10 cellular contexts compared by ENCODE assay signal in genomic region chr2:205696541-205697441, GRCh38. TPM values are rescaled to one million over a fixed set of nuclear protein-coding genes. Genes with fewer than 3 reads are reported as not detected.
DNase-seq lines count a peak whose midpoint lies in the region; ATAC-seq and TF ChIP-seq lines count a peak whose summit lies in the region.
"Had no signal": no experiment of that assay in that cellular context is flagged by ENCODE, and none has a peak within 500 bp of the region (broad histone marks: within the 10 kb centered on the region; RNA-seq: fewer than 3 reads in every experiment).

No MANE protein-coding gene starts in this region.

- no peaks in the 10 kb centered on the region for H3K79me2 ChIP-seq in neural cell (replicated peaks; ENCODE audit: insufficient read depth, low read length)

- no peak overlapping the region for H3K9ac ChIP-seq in neural cell (ENCODE audit: low read length)

- no peaks in the 10 kb centered on the region for H3K36me3 Mint-ChIP-seq in activated T-cell treated with anti-CD3 and anti-CD28 coated beads, Interleukin-2, amount 50 U/mL, for 4 hours (ENCODE audit: insufficient read depth)

- H3K9me3 ChIP-seq in neural cell (ENCODE audit: low read length), result no peaks in the 10 kb centered on the region

- H3K27ac ChIP-seq in neural cell (ENCODE audit: low read length), result no peak overlapping the region

- no peak overlapping the region for H3K4me2 ChIP-seq in neural cell (ENCODE audit: low read length)

- H3K4me1 Mint-ChIP-seq in activated T-cell treated with anti-CD3 and anti-CD28 coated beads, Interleukin-2, amount 50 U/mL, for 4 hours (ENCODE audit: low read depth), result peaks cover 4% of the 10 kb centered on the region

- no peaks in the 10 kb centered on the region for H3F3A ChIP-seq in neural cell (ENCODE audit: insufficient read depth, low read length, poor library complexity, severe bottlenecking)

- H3K36me3 ChIP-seq in neural cell (ENCODE audit: insufficient read depth, low read length), result peaks cover 9% of the 10 kb centered on the region

- TF ChIP-seq RAD21 in neural cell (conservative IDR thresholded peaks at IDR 0.05), result peak; percentile 41

- H3K27me3 ChIP-seq in neural cell (ENCODE audit: insufficient read depth, low read depth, low read length), result no peaks in the 10 kb centered on the region

- H3K9me3 Mint-ChIP-seq in activated T-cell treated with anti-CD3 and anti-CD28 coated beads, Interleukin-2, amount 50 U/mL, for 4 hours, result no peaks in the 10 kb centered on the region
- H3K9me3 Mint-ChIP-seq: effector memory CD8-positive, alpha-beta T cell had no signal

- TF ChIP-seq CTCF in AG09319 (IDR thresholded peaks at IDR 0.05; ENCODE audit: low read depth, low read length), result peak; percentile 29
- peak; percentile 24 for TF ChIP-seq CTCF in fibroblast of pulmonary artery (IDR thresholded peaks at IDR 0.05; ENCODE audit: low read length, missing control alignments)
- TF ChIP-seq CTCF in neural cell (IDR thresholded peaks at IDR 0.05; ENCODE audit: poor library complexity, severe bottlenecking), result no peak

- H4K20me1 ChIP-seq in neural cell (ENCODE audit: insufficient read depth), result no peaks in the 10 kb centered on the region

- no peak overlapping the region for H3K4me3 ChIP-seq in fibroblast of pulmonary artery (replicated peaks; ENCODE audit: low read depth, low read length)
- H3K4me3 ChIP-seq in neural cell (ENCODE audit: low read length), result no peak overlapping the region

- H3K4me3 Mint-ChIP-seq in activated T-cell treated with anti-CD3 and anti-CD28 coated beads, Interleukin-2, amount 50 U/mL, for 4 hours, result no peak overlapping the region
- H3K4me3 Mint-ChIP-seq: effector memory CD8-positive, alpha-beta T cell had no signal

- no peak for TF ChIP-seq EP300 in neural cell (conservative IDR thresholded peaks at IDR 0.05; ENCODE audit: poor library complexity, severe bottlenecking)

- DNase-seq in AG09319 (ENCODE audit: extremely low read depth, low read depth) (no peak), NCI-H69 (lab: John Stamatoyannopoulos, UW) (peak; percentile 8), fibroblast of pulmonary artery (ENCODE audit: low read depth) (peak; percentile 39), SKM-1 (lab: John Stamatoyannopoulos, UW; ENCODE audit: unreplicated experiment) (no peak)
- no peak for DNase-seq in activated T-cell treated with anti-CD3 and anti-CD28 coated beads, Interleukin-2, amount 50 U/mL, for 4 hours
- DNase-seq: activated CD8-positive, alpha-beta memory T cell treated with anti-CD3 and anti-CD28 coated beads, Interleukin-2, amount 50 U/mL, for 4 hours; effector memory CD8-positive, alpha-beta T cell had no signal

- no peak for ATAC-seq in GM19395 (IDR thresholded peaks at IDR 0.05; ENCODE audit: unreplicated experiment)
- ATAC-seq in HG03175 (IDR thresholded peaks at IDR 0.05; ENCODE audit: unreplicated experiment), result no peak
- no peak for ATAC-seq in activated T-cell treated with anti-CD3 and anti-CD28 coated beads, Interleukin-2, amount 50 U/mL, for 4 hours
- ATAC-seq: effector memory CD8-positive, alpha-beta T cell had no signal

- no peak overlapping the region for H2AFZ ChIP-seq in neural cell (ENCODE audit: low read depth, low read length)

- H3K27me3 Mint-ChIP-seq in activated T-cell treated with anti-CD3 and anti-CD28 coated beads, Interleukin-2, amount 50 U/mL, for 4 hours (ENCODE audit: low read depth), result peaks cover 8% of the 10 kb centered on the region

- H3K9me2 ChIP-seq in neural cell (ENCODE audit: insufficient read depth, low read length), result no peaks in the 10 kb centered on the region

TF ChIP-seq in neural cell, 6 proteins besides CTCF, POLR2A, EP300 and RAD21:
- TF ChIP-seq EZH2 (IDR thresholded peaks at IDR 0.05; ENCODE audit: borderline replicate concordance, insufficient read depth, low read length, poor library complexity, severe bottlenecking) (no peak), SMC3 (conservative IDR thresholded peaks at IDR 0.05; ENCODE audit: poor library complexity) (peak; percentile 26)

RNA-seq across cellular contexts. Expression of gene NRP2, which starts 14.5 kb away (rescaled TPM):
- polyA plus RNA-seq in neural cell, result 28.2 and 30.2 TPM in 2 replicates
- polyA minus RNA-seq in neural cell, result 64.0 and 73.7 TPM in 2 replicates
- 1 to 10 TPM; 1.6 to 3.2 (median 1.6) TPM for total RNA-seq in activated T-cell treated with anti-CD3 and anti-CD28 coated beads, Interleukin-2, amount 50 U/mL, for 4 hours

Comparison
In these comparisons a context has a peak if more than half of its experiments do, and no peak if none do; other contexts are left out.
1. DNase-seq: peak in NCI-H69 (single experiment) and fibroblast of pulmonary artery (single experiment); none in AG09319 (single experiment), SKM-1 (single experiment) and activated T-cell treated with anti-CD3 and anti-CD28 coated beads, Interleukin-2, amount 50 U/mL, for 4 hours (single experiment).